ENCODE assay signal across 8 cellular contexts in genomic region chr15:99450896-99451358, GRCh38.
DNase-seq lines count a peak whose midpoint lies in the region; ATAC-seq, FAIRE-seq and TF ChIP-seq lines count a peak whose summit lies in the region.

No MANE protein-coding gene starts in this region.

- no peaks in the 10 kb centered on the region for H3K27me3 ChIP-seq in GM23338 (ENCODE audit: insufficient read depth)
- H3K27me3 ChIP-seq in K562 (ENCODE audit: control insufficient read depth in 2 of 2, insufficient read depth in 2 of 2, low read length in 2 of 2), result peaks cover 29 to 81% of the 10 kb centered on the region in 2 experiments; a peak in 4 of 5 replicates
- no peaks in the 10 kb centered on the region for H3K27me3 ChIP-seq in lower lobe of right lung (ENCODE audit: low read depth)

- H3K9ac ChIP-seq in K562 (ENCODE audit: insufficient read depth in 1 of 2, low read depth in 2 of 2, low read length in 2 of 2), result no peak overlapping the region

- no peaks in the 10 kb centered on the region for H3K9me1 ChIP-seq in K562 (ENCODE audit: control insufficient read depth, insufficient read depth, low read length)

- POLR2A ChIA-PET in K562 (lab: Yijun Ruan, JAX), result interaction anchor here (1.2 kb wide), 1 partner anchor 11 kb away, joined by 3 read pairs; no protein-coding TSS in a partner anchor

- H3K79me2 ChIP-seq in GM23338 (replicated peaks; ENCODE audit: insufficient read depth) (no peaks in the 10 kb centered on the region), K562 (ENCODE audit: control insufficient read depth, insufficient read depth, low read length) (no peaks in the 10 kb centered on the region)

- H2AFZ ChIP-seq in GM23338, result no peak overlapping the region
- no peak overlapping the region for H2AFZ ChIP-seq in K562 (ENCODE audit: low read depth, low read length)

- H4K20me1 ChIP-seq in GM23338 (replicated peaks; ENCODE audit: insufficient read depth) (no peaks in the 10 kb centered on the region), K562 (replicated peaks; ENCODE audit: control insufficient read depth, insufficient read depth, low read length) (peaks cover under 1% of the 10 kb centered on the region; the same call in 1 of the 2 replicates)

- H3F3A ChIP-seq in GM23338 (replicated peaks; ENCODE audit: low read depth), result no peaks in the 10 kb centered on the region

- CTCF ChIA-PET in K562 (lab: Yijun Ruan, JAX; ENCODE audit: low intra/inter-chr PET ratio), result interaction anchor here (0.6 kb wide), 1 partner anchor 872 kb away, joined by 3 read pairs; no protein-coding TSS in a partner anchor

- 0 out of 3 replicates have a peak, but pooled peaks cover 4% of the 10 kb centered on the region for H3K9me3 Mint-ChIP-seq in GM23338

- ATAC-seq in GM23338 (no peak), K562 (peak; percentile 59), lower lobe of right lung (peak; percentile 8 to 24), HG03175 (IDR thresholded peaks at IDR 0.05; ENCODE audit: unreplicated experiment) (no peak)

- no peak for TF ChIP-seq RAD21 in K562 (CRISPR knock-in tag; conservative IDR thresholded peaks at IDR 0.05 in 1 of 2, IDR thresholded peaks at IDR 0.05 in 1 of 2)

- no TSS peak for BruUV-seq in K562 (replicated peaks; lab: Mats Ljungman, UMichigan)

- H3K9me3 ChIP-seq in K562 (replicated peaks; ENCODE audit: control insufficient read depth, insufficient read depth, low read depth, low read length) (no peaks in the 10 kb centered on the region), lower lobe of right lung (no peaks in the 10 kb centered on the region)

- H3K4me2 ChIP-seq in GM23338 (no peak overlapping the region), K562 (ENCODE audit: insufficient read depth, low read length) (peak overlapping the region; percentile 43; the same call in 1 of the 2 replicates)

- H3K27ac Mint-ChIP-seq in GM23338, result peak overlapping the region; percentile 86; the same call in 1 of the 2 replicates

- DNase-seq in GM23338 (ENCODE audit: low spot score) (no peak), T-helper 2 cell (peak in 4 of 5 experiments; percentile 13 to 71 (median 28)), K562 (ENCODE audit: extremely low read depth in 1 of 4, low spot score in 3 of 4) (peak in 3 of 4 experiments; percentile 37 to 70 (median 39)), lower lobe of right lung (peak; percentile 80), NCI-H2196 treated with DMSO at 0.1 percent for 48 hours (lab: John Stamatoyannopoulos, UW; ENCODE audit: unreplicated experiment) (no peak), KG1 (lab: John Stamatoyannopoulos, UW) (no peak)
- peak; percentile 60 to 78 for DNase-seq in stimulated activated CD8-positive, alpha-beta memory T cell treated with anti-CD3 and anti-CD28 coated beads, Interleukin-7, amount 100 ng/mL, for 48 hours (ENCODE audit: extremely low read depth in 1 of 2, low read depth in 1 of 2)

- TF ChIP-seq EP300 in K562 (IDR thresholded peaks at IDR 0.05; ENCODE audit: low read length), result no peak

- 2% methylated on average over 14 of the region's 14 CpGs for WGBS in K562 (ENCODE audit: insufficient coverage, low coverage, missing lambda C conversion rate)

- peaks cover 12% of the 10 kb centered on the region for H3K27me3 Mint-ChIP-seq in GM23338 (ENCODE audit: insufficient read depth, low read depth, poor library complexity)

- no peaks in the 10 kb centered on the region for H3K9me2 ChIP-seq in GM23338 (ENCODE audit: insufficient read depth)

- FAIRE-seq in K562 (lab: Jason Lieb, UNC), result no peak

- H3K4me1 Mint-ChIP-seq in GM23338, result peaks cover 6% of the 10 kb centered on the region

- no peaks in the 10 kb centered on the region; the same call in 2 of the 3 replicates for H3K36me3 Mint-ChIP-seq in GM23338 (ENCODE audit: low read depth)

- in situ Hi-C loops in K562 (cut with MboI), result no loop called here

- TF ChIP-seq CTCF in GM23338 (conservative IDR thresholded peaks at IDR 0.05; ENCODE audit: low read depth in 2 of 2) (no peak), K562 (IDR thresholded peaks at IDR 0.05 in 2 of 3, conservative IDR thresholded peaks at IDR 0.05 in 1 of 3; ENCODE audit: insufficient read depth in 2 of 3, low read depth in 1 of 3, low read length in 3 of 3) (no peak), lower lobe of right lung (IDR thresholded peaks at IDR 0.05) (no peak)

- H3K4me3 Mint-ChIP-seq in GM23338, result no peak overlapping the region

- intact Hi-C loops in K562 (cut with micrococcal nuclease), result no loop called here
- intact Hi-C loops in lower lobe of right lung (cut with DNase I), result no loop called here

- H3K4me3 ChIP-seq in GM23338 (no peak overlapping the region), K562 (no peak overlapping the region), lower lobe of right lung (peak overlapping the region; percentile 2)

- TF ChIP-seq POLR2A in K562 (conservative IDR thresholded peaks at IDR 0.05), result no peak

- H3K4me1 ChIP-seq in GM23338 (ENCODE audit: insufficient read depth), result no peaks in the 10 kb centered on the region
- H3K4me1 ChIP-seq in K562 (replicated peaks in 1 of 2; ENCODE audit: control insufficient read depth in 2 of 2, insufficient read depth in 2 of 2, low read length in 2 of 2), result peaks cover 0 to 15% of the 10 kb centered on the region in 2 experiments; a peak in 4 of 5 replicates
- H3K4me1 ChIP-seq in lower lobe of right lung, result peaks cover 59% of the 10 kb centered on the region

- H3K27ac ChIP-seq in GM23338 (ENCODE audit: low read depth) (no peak overlapping the region), K562 (ENCODE audit: extremely low read depth, low read depth, low read length) (no peak overlapping the region), lower lobe of right lung (peak overlapping the region; percentile 90)

- H3K36me3 ChIP-seq in GM23338 (ENCODE audit: insufficient read depth) (no peaks in the 10 kb centered on the region), K562 (ENCODE audit: control insufficient read depth, insufficient read depth, low read length) (no peaks in the 10 kb centered on the region), lower lobe of right lung (no peaks in the 10 kb centered on the region)

TF ChIP-seq in GM23338, 12 proteins besides CTCF, POLR2A, EP300 and RAD21 (continues in another document):
- TF ChIP-seq POLR2AphosphoS5 (IDR thresholded peaks at IDR 0.05; ENCODE audit: low read depth), result no peak

TF ChIP-seq in K562, 482 proteins besides CTCF, POLR2A, EP300 and RAD21 (continues in another document):
- TF ChIP-seq IFI16 (CRISPR knock-in tag; IDR thresholded peaks at IDR 0.05), result no peak
- TF ChIP-seq CXXC5 (CRISPR knock-in tag; IDR thresholded peaks at IDR 0.05), result 0 out of 2 replicates have a peak, but pooled peaks have one; percentile 12
- TF ChIP-seq EGR1 (conservative IDR thresholded peaks at IDR 0.05), result peak; percentile 63
- no peak for TF ChIP-seq CEBPZ (IDR thresholded peaks at IDR 0.05; ENCODE audit: borderline replicate concordance, low read depth, low read length)
- TF ChIP-seq CEBPB (tag; IDR thresholded peaks at IDR 0.05), result peak; percentile 45
- TF ChIP-seq NFIC (IDR thresholded peaks at IDR 0.05), result peak; percentile 84
- no peak for TF ChIP-seq CEBPG (CRISPR knock-in tag; IDR thresholded peaks at IDR 0.05)
- TF ChIP-seq CEBPG (tag; conservative IDR thresholded peaks at IDR 0.05 in 1 of 2, IDR thresholded peaks at IDR 0.05 in 1 of 2), result 0 out of 4 replicates have a peak, but pooled peaks of 1 of the 2 experiments have one; percentile 25
- TF ChIP-seq ZMIZ1 (IDR thresholded peaks at IDR 0.05; ENCODE audit: low read depth in 2 of 2, low read length in 2 of 2), result no peak

Comparison
In these comparisons a context has a peak if more than half of its experiments do, and no peak if none do; other contexts are left out.
1. ATAC-seq: peak in K562 (single experiment) and lower lobe of right lung (2 of 2); none in GM23338 (single experiment) and HG03175 (single experiment).
2. DNase-seq: peak in T-helper 2 cell (4 of 5), K562 (3 of 4), lower lobe of right lung (single experiment) and stimulated activated CD8-positive, alpha-beta memory T cell treated with anti-CD3 and anti-CD28 coated beads, Interleukin-7, amount 100 ng/mL, for 48 hours (2 of 2); none in GM23338 (single experiment), NCI-H2196 treated with DMSO at 0.1 percent for 48 hours (single experiment) and KG1 (single experiment).